Comparison of ENCODE assay signal across 9 cellular contexts in genomic region chr6:1312193-1312443, GRCh38. TPM values are rescaled to one million over a fixed set of nuclear protein-coding genes. Genes with fewer than 3 reads are reported as not detected.
A peak's percentile ranks its signal among the peaks of the same experiment; 100 is the strongest.
DNase-seq lines count a peak whose midpoint lies in the region; ATAC-seq and TF ChIP-seq lines count a peak whose summit lies in the region.
"Had no signal": no experiment of that assay in that cellular context is flagged by ENCODE, and none has a peak within 500 bp of the region (broad histone marks: within the 10 kb centered on the region; RNA-seq: fewer than 3 reads in every experiment).

No MANE protein-coding gene starts in this region.

- H3K27ac Mint-ChIP-seq in activated CD8-positive, alpha-beta memory T cell treated with anti-CD3 and anti-CD28 coated beads, Interleukin-2, amount 10 ng/mL, durations not matched to agents 7 days and 5 days: peak overlapping the region; percentile 75
- no peak overlapping the region for H3K27ac Mint-ChIP-seq in brain

- ATAC-seq in activated CD8-positive, alpha-beta memory T cell treated with anti-CD3 and anti-CD28 coated beads, Interleukin-2, amount 10 ng/mL, durations not matched to agents 7 days and 5 days: no peak
- ATAC-seq in right lobe of liver (peak; percentile 1 to 9 (median 3)), thoracic aorta (ENCODE audit: insufficient number of reproducible peaks, low FRiP score, low read depth) (no peak), GM21529 (IDR thresholded peaks at IDR 0.05; ENCODE audit: unreplicated experiment) (no peak)

- H3K9me3 ChIP-seq in right lobe of liver: no peaks in the 10 kb centered on the region
- no peaks in the 10 kb centered on the region for H3K9me3 ChIP-seq in thoracic aorta

- intact Hi-C loops in right lobe of liver (cut with DNase I): no loop called here

- H3K36me3 Mint-ChIP-seq in activated CD8-positive, alpha-beta memory T cell treated with anti-CD3 and anti-CD28 coated beads, Interleukin-2, amount 10 ng/mL, durations not matched to agents 7 days and 5 days: peaks cover 3% of the 10 kb centered on the region
- H3K36me3 Mint-ChIP-seq in brain: no peaks in the 10 kb centered on the region

- H3K4me3 Mint-ChIP-seq in activated CD8-positive, alpha-beta memory T cell treated with anti-CD3 and anti-CD28 coated beads, Interleukin-2, amount 10 ng/mL, durations not matched to agents 7 days and 5 days: peak overlapping the region; percentile 41
- H3K4me3 Mint-ChIP-seq in brain: peak overlapping the region; percentile 81 to 84 (median 82)

- H3K27me3 ChIP-seq in right lobe of liver: peaks cover 0 to 13% of the 10 kb centered on the region in 2 donors
- H3K27me3 ChIP-seq in thoracic aorta (replicated peaks; ENCODE audit: insufficient read depth): peaks cover 7% of the 10 kb centered on the region

- H3K4me1 ChIP-seq in right lobe of liver (peaks cover 0 to 13% (median 2%) of the 10 kb centered on the region in 4 donors), thoracic aorta (ENCODE audit: control insufficient read depth in 1 of 2, low read depth in 2 of 2) (peaks cover 3 to 26% of the 10 kb centered on the region in 2 donors)

- TF ChIP-seq CTCF in brain (conservative IDR thresholded peaks at IDR 0.05) (no peak), right lobe of liver (IDR thresholded peaks at IDR 0.05) (no peak), thoracic aorta (IDR thresholded peaks at IDR 0.05) (no peak)

- no peaks in the 10 kb centered on the region for H3K9me3 Mint-ChIP-seq in activated CD8-positive, alpha-beta memory T cell treated with anti-CD3 and anti-CD28 coated beads, Interleukin-2, amount 10 ng/mL, durations not matched to agents 7 days and 5 days (ENCODE audit: low read depth)
- H3K9me3 Mint-ChIP-seq in brain: peaks cover 0 to 5% (median 4%) of the 10 kb centered on the region in 5 experiments

- H3K27me3 Mint-ChIP-seq in activated CD8-positive, alpha-beta memory T cell treated with anti-CD3 and anti-CD28 coated beads, Interleukin-2, amount 10 ng/mL, durations not matched to agents 7 days and 5 days: peaks cover 76% of the 10 kb centered on the region
- peaks cover 88% of the 10 kb centered on the region for H3K27me3 Mint-ChIP-seq in brain

- H3K4me1 Mint-ChIP-seq in activated CD8-positive, alpha-beta memory T cell treated with anti-CD3 and anti-CD28 coated beads, Interleukin-2, amount 10 ng/mL, durations not matched to agents 7 days and 5 days: peaks cover 20% of the 10 kb centered on the region
- peaks cover 21% of the 10 kb centered on the region for H3K4me1 Mint-ChIP-seq in brain

- H3K27ac ChIP-seq in right lobe of liver (peak overlapping the region; percentile 63 to 90 (median 68)), thoracic aorta (no peak overlapping the region)
- H3K27ac ChIP-seq: SK-N-MC had no signal

- no peak for TF ChIP-seq POLR2A in right lobe of liver (IDR thresholded peaks at IDR 0.05)

- CTCF ChIA-PET in activated CD8-positive, alpha-beta memory T cell treated with anti-CD3 and anti-CD28 coated beads, Interleukin-2, amount 10 ng/mL, durations not matched to agents 7 days and 5 days (lab: Charles Lee): interaction anchor here (1.3 to 1.8 kb wide), 2 partner anchors 69 to 85 kb away, joined by 3 to 4 read pairs; no protein-coding TSS in a partner anchor

- no peak for DNase-seq in activated CD8-positive, alpha-beta memory T cell treated with anti-CD3 and anti-CD28 coated beads, Interleukin-2, amount 10 ng/mL, durations not matched to agents 7 days and 5 days
- no peak for DNase-seq in activated CD8-positive, alpha-beta memory T cell treated with anti-CD3 and anti-CD28 coated beads for 24 hours
- DNase-seq in right lobe of liver (no peak), thoracic aorta (ENCODE audit: low spot score) (no peak), cerebellar nuclear complex (lab: John Stamatoyannopoulos, UW) (no peak), iPS-NIHi11 (ENCODE audit: low spot score) (no peak)

- WGBS in right lobe of liver (ENCODE audit: insufficient coverage, low coverage, low lambda C conversion rate, missing lambda C conversion rate): 0% methylated on average over 6 of the region's 23 CpGs

- H3K36me3 ChIP-seq in right lobe of liver: no peaks in the 10 kb centered on the region
- no peaks in the 10 kb centered on the region for H3K36me3 ChIP-seq in thoracic aorta

- H3K4me3 ChIP-seq in right lobe of liver (peak overlapping the region; percentile 44 to 57 (median 47)), thoracic aorta (peak overlapping the region; percentile 64)
- H3K4me3 ChIP-seq: SK-N-MC had no signal

RNA-seq across cellular contexts. Expression of gene FOXQ1, which starts 0.2 kb away (rescaled TPM):
- not detected for total RNA-seq in activated CD8-positive, alpha-beta memory T cell treated with anti-CD3 and anti-CD28 coated beads, Interleukin-2, amount 10 ng/mL, durations not matched to agents 7 days and 5 days
- polyA plus RNA-seq in brain (ENCODE audit: insufficient read depth, low read depth, low replicate concordance): 0.98 TPM
- total RNA-seq in right lobe of liver (1 to 10 TPM in 1 of 6 experiments, under 1 TPM in 5; 0.12 to 4.0 (median 0.23) TPM), thoracic aorta (1 to 10 TPM in 1 of 2 donors, not detected in 1; 5.1 TPM)

Comparison
In these comparisons a context has a peak if more than half of its experiments do, and no peak if none do; other contexts are left out.
1. ATAC-seq: peak in right lobe of liver (4 of 4); none in activated CD8-positive, alpha-beta memory T cell treated with anti-CD3 and anti-CD28 coated beads, Interleukin-2, amount 10 ng/mL, durations not matched to agents 7 days and 5 days (single experiment), thoracic aorta (single experiment) and GM21529 (single experiment).
2. H3K27ac ChIP-seq: peak in right lobe of liver (3 of 3); none in thoracic aorta (0 of 2).